ENCODE assay signal across 1 cellular context in genomic region chr14:49861923-49862673, GRCh38.
TF ChIP-seq lines count a peak whose summit lies in the region.

No MANE protein-coding gene starts in this region.

TF ChIP-seq in K562, 482 proteins besides CTCF, POLR2A, EP300 and RAD21 (continued from another document and continues in another):
- no peak for TF ChIP-seq TSHZ1 (CRISPR knock-in tag; IDR thresholded peaks at IDR 0.05)
- TF ChIP-seq HNRNPLL (IDR thresholded peaks at IDR 0.05; ENCODE audit: low read depth, low read length, poor library complexity, severe bottlenecking): peak; percentile 74
- no peak for TF ChIP-seq ATF7 (IDR thresholded peaks at IDR 0.05)
- peak; percentile 52 for TF ChIP-seq ZNF395 (CRISPR knock-in tag; IDR thresholded peaks at IDR 0.05)
- no peak for TF ChIP-seq MIER1 (IDR thresholded peaks at IDR 0.05; ENCODE audit: low read depth)
- TF ChIP-seq SMARCC2 (IDR thresholded peaks at IDR 0.05; ENCODE audit: low read depth): no peak
- TF ChIP-seq ZNF764 (CRISPR knock-in tag; IDR thresholded peaks at IDR 0.05; ENCODE audit: low read depth): peak; percentile 99
- TF ChIP-seq ZNF436 (CRISPR knock-in tag; IDR thresholded peaks at IDR 0.05): no peak
- no peak for TF ChIP-seq MAFG (tag; conservative IDR thresholded peaks at IDR 0.05)
- peak; percentile 76 for TF ChIP-seq TBP (optimal IDR thresholded peaks at IDR 0.05; ENCODE audit: low read depth, low read length)
- TF ChIP-seq ZNF124 (CRISPR knock-in tag; IDR thresholded peaks at IDR 0.05): no peak
- no peak for TF ChIP-seq ESRRB (CRISPR knock-in tag; IDR thresholded peaks at IDR 0.05; ENCODE audit: borderline replicate concordance)
- TF ChIP-seq GATAD2B (IDR thresholded peaks at IDR 0.05; ENCODE audit: borderline replicate concordance): peak; percentile 60; the same call in 1 of the 2 replicates
- TF ChIP-seq HDAC2 (IDR thresholded peaks at IDR 0.05): 0 out of 2 replicates have a peak, but pooled peaks have one; percentile 43
- TF ChIP-seq DLX4 (CRISPR knock-in tag; IDR thresholded peaks at IDR 0.05): no peak
- no peak for TF ChIP-seq RBM14 (IDR thresholded peaks at IDR 0.05; ENCODE audit: borderline replicate concordance, insufficient read depth, low read depth, low read length)
- TF ChIP-seq PREB (CRISPR knock-in tag; IDR thresholded peaks at IDR 0.05): no peak
- no peak for TF ChIP-seq ELF1 (tag; IDR thresholded peaks at IDR 0.05)
- TF ChIP-seq CCAR2 (IDR thresholded peaks at IDR 0.05; ENCODE audit: low read depth, low read length): no peak
- TF ChIP-seq SIRT6 (IDR thresholded peaks at IDR 0.05; ENCODE audit: low read depth, low read length): no peak
- TF ChIP-seq TCFL5 (CRISPR knock-in tag; conservative IDR thresholded peaks at IDR 0.05): no peak
- no peak for TF ChIP-seq THAP12 (CRISPR knock-in tag; IDR thresholded peaks at IDR 0.05)
- no peak for TF ChIP-seq SIX5 (IDR thresholded peaks at IDR 0.05; ENCODE audit: borderline replicate concordance in 1 of 2, insufficient read depth in 1 of 2, low read depth in 1 of 2, low read length in 2 of 2)
- peak in 1 of 2 experiments; percentile 54; a peak in 1 of 4 replicates for TF ChIP-seq RCOR1 (IDR thresholded peaks at IDR 0.05; ENCODE audit: borderline replicate concordance in 1 of 2, low read depth in 2 of 2, low read length in 2 of 2)
- no peak for TF ChIP-seq ETV6 (IDR thresholded peaks at IDR 0.05; ENCODE audit: borderline replicate concordance in 1 of 2, low read depth in 2 of 2, low read length in 1 of 2)
- no peak for TF ChIP-seq ETV6 (CRISPR knock-in tag; IDR thresholded peaks at IDR 0.05; ENCODE audit: borderline replicate concordance)
- TF ChIP-seq ZNF143 (CRISPR knock-in tag; IDR thresholded peaks at IDR 0.05): no peak
- TF ChIP-seq NONO (IDR thresholded peaks at IDR 0.05; ENCODE audit: low read depth in 2 of 2, low read length in 1 of 2): no peak
- no peak for TF ChIP-seq POLR3G (IDR thresholded peaks at IDR 0.05; ENCODE audit: extremely low read depth, insufficient read length, insufficient replicate concordance)
- no peak for TF ChIP-seq SIN3B (IDR thresholded peaks at IDR 0.05; ENCODE audit: low read depth)
- no peak for TF ChIP-seq XRCC4 (IDR thresholded peaks at IDR 0.05; ENCODE audit: extremely low read depth, insufficient read depth, insufficient read length)
- no peak for TF ChIP-seq MED1 (CRISPR knock-in tag; IDR thresholded peaks at IDR 0.05; ENCODE audit: borderline replicate concordance)
- no peak for TF ChIP-seq ZKSCAN8 (CRISPR knock-in tag; IDR thresholded peaks at IDR 0.05)
- no peak for TF ChIP-seq PRPF4 (IDR thresholded peaks at IDR 0.05; ENCODE audit: insufficient read depth, low read depth, low read length, poor library complexity, severe bottlenecking)
- no peak for TF ChIP-seq ZNF830 (CRISPR knock-in tag; IDR thresholded peaks at IDR 0.05)
- no peak for TF ChIP-seq WHSC1 (IDR thresholded peaks at IDR 0.05; ENCODE audit: low read length)
- TF ChIP-seq KAT7 (CRISPR knock-in tag; IDR thresholded peaks at IDR 0.05; ENCODE audit: borderline replicate concordance): no peak
- TF ChIP-seq KDM2B (CRISPR knock-in tag; IDR thresholded peaks at IDR 0.05): no peak
- TF ChIP-seq GTF2F1 (IDR thresholded peaks at IDR 0.05; ENCODE audit: low read depth, low read length): no peak; the same call in 1 of the 2 replicates
- TF ChIP-seq RBM15 (IDR thresholded peaks at IDR 0.05; ENCODE audit: insufficient read depth, low read length): no peak
- TF ChIP-seq ZNF134 (CRISPR knock-in tag; conservative IDR thresholded peaks at IDR 0.05): peak; percentile 84
- TF ChIP-seq ZNF212 (CRISPR knock-in tag; IDR thresholded peaks at IDR 0.05): no peak
- TF ChIP-seq FOXP1 (CRISPR knock-in tag; IDR thresholded peaks at IDR 0.05): no peak
- no peak for TF ChIP-seq PPARD (CRISPR knock-in tag; IDR thresholded peaks at IDR 0.05)
- TF ChIP-seq GABPA (tag; conservative IDR thresholded peaks at IDR 0.05; ENCODE audit: low read depth): peak; percentile 41
- no peak for TF ChIP-seq ZNF311 (CRISPR knock-in tag; IDR thresholded peaks at IDR 0.05)
- TF ChIP-seq ZNF232 (CRISPR knock-in tag; IDR thresholded peaks at IDR 0.05): no peak
- no peak; the same call in 1 of the 2 replicates for TF ChIP-seq TFAP4 (CRISPR knock-in tag; IDR thresholded peaks at IDR 0.05; ENCODE audit: borderline replicate concordance)
- no peak for TF ChIP-seq FOS (IDR thresholded peaks at IDR 0.05; ENCODE audit: extremely low read depth, insufficient read length)
- TF ChIP-seq NFRKB (IDR thresholded peaks at IDR 0.05; ENCODE audit: low read depth): peak; percentile 93
- TF ChIP-seq SREBF1 (IDR thresholded peaks at IDR 0.05; ENCODE audit: borderline replicate concordance, low read depth, low read length): no peak
- no peak for TF ChIP-seq SAP30 (IDR thresholded peaks at IDR 0.05; ENCODE audit: borderline replicate concordance, insufficient read depth, low read depth, low read length, poor library complexity, severe bottlenecking)
- no peak for TF ChIP-seq DNMT1 (IDR thresholded peaks at IDR 0.05)
- no peak for TF ChIP-seq RHOXF2B (CRISPR knock-in tag; conservative IDR thresholded peaks at IDR 0.05)
- TF ChIP-seq AFF1 (IDR thresholded peaks at IDR 0.05; ENCODE audit: low read depth in 1 of 2, partially characterized antibody in 2 of 2): peak; percentile 50 to 52
- no peak for TF ChIP-seq ZNF740 (CRISPR knock-in tag; IDR thresholded peaks at IDR 0.05)
- no peak for TF ChIP-seq ZNF740 (tag; IDR thresholded peaks at IDR 0.05)
- TF ChIP-seq ZNF175 (CRISPR knock-in tag; IDR thresholded peaks at IDR 0.05; ENCODE audit: low read depth): no peak
- TF ChIP-seq KLF16 (IDR thresholded peaks at IDR 0.05): peak; percentile 77
- no peak; a peak in 1 of 4 replicates for TF ChIP-seq FOXK2 (conservative IDR thresholded peaks at IDR 0.05 in 1 of 2, IDR thresholded peaks at IDR 0.05 in 1 of 2; ENCODE audit: low read depth in 2 of 2)
- TF ChIP-seq C11orf30 (IDR thresholded peaks at IDR 0.05; ENCODE audit: low read depth): no peak
